6 cellular contexts compared by ENCODE assay signal in the genomic region with DNA sequence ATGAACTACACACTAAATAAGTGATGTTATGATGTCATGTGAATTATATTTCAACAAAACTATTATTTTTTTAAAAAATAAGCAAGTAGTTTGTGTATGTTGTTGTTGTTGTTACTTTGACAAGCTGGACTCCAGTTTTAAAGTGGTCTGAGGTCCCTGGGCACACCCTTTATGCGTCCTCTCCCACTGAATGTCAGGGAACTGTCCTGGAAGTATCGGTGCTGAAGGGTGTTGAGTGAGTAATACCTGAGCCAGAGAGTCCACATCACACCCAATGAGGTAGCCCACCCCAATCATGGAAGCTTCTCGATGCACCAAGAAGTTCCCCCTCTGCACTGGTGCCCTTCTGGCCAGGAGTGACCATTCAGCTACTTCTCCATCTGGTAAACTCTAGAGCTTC.
"Had no signal": no experiment of that assay in that cellular context is flagged by ENCODE, and none has a peak within 500 bp of the region (broad histone marks: within the 10 kb centered on the region; RNA-seq: fewer than 3 reads in every experiment).

No MANE protein-coding gene starts in this region.

- H3K4me3 Mint-ChIP-seq: H9 had no signal

- H2AFZ ChIP-seq: GM23248 had no signal

- H3K4me1 Mint-ChIP-seq: H9 had no signal

- H3K4me3 ChIP-seq: GM23248 had no signal

- H3K27ac Mint-ChIP-seq: H9 had no signal

- H3K4me2 ChIP-seq: KMS-11 had no signal

- H3K27ac ChIP-seq: GM23248, KMS-11 had no signal

- DNase-seq: GM23248, H9, HCEC 1CT, IMR-90, KBM-7 had no signal
